8 cellular contexts compared by ENCODE assay signal in the genomic region with DNA sequence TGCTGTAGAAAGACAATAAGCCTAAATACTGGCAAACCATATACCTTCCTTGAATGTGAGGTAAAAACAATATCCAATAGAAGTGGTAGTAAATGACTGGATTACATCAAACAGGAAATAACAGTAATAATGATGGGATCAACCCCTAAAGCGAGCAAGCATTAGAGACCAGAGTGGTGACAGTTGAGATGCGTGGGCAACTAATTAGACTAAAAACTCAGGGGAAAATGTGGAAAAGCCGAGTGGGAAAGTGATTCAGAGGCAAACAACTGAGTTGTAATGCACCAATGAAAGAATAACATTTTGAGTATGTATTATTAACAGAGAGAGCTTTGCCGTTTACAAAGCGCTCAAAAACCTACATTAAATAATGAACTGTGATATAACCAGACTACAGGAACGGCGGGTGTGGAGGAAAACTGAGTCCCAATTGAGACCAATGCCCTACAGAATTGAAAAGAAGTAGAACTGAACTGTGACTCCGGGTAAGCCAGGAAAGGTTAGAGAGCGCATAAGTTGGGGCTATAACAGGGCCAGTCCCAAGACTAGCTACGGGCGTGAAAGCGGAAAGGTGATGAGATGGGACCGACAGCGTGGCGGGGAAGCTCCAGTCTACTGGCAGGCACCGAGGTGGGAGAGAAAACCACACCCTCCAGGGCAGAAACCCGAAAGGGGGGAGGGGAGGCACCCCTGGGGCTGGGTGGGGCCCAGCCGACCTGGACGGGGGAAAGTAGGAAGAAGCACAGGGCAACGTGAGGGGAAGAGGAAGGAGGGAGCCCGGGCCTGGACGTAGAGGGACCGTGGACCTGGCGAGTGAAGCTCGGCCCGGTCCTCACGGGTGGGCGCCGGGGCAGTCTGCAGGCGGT. TPM values are rescaled to one million over a fixed set of nuclear protein-coding genes. Genes with fewer than 3 reads are reported as not detected.
DNase-seq lines count a peak whose midpoint lies in the region; ATAC-seq, FAIRE-seq and TF ChIP-seq lines count a peak whose summit lies in the region.

No MANE protein-coding gene starts in this region.

- no peaks in the 10 kb centered on the region for H3K79me1 ChIP-seq in mesendoderm (ENCODE audit: low read length)

- no peaks in the 10 kb centered on the region for H3K36me3 ChIP-seq in mesendoderm (ENCODE audit: control insufficient read depth, insufficient read depth, low read length)

- H3K4ac ChIP-seq in mesendoderm (ENCODE audit: low read depth, low read length), result peak overlapping the region; percentile 95

- no peak overlapping the region for H2BK5ac ChIP-seq in mesendoderm (ENCODE audit: low read length)

- ATAC-seq in HG02571 (IDR thresholded peaks at IDR 0.05; ENCODE audit: unreplicated experiment), result peak; percentile 30

- no peak overlapping the region for H4K5ac ChIP-seq in mesendoderm (ENCODE audit: low read length)

- H2BK120ac ChIP-seq in mesendoderm (ENCODE audit: low read depth, low read length), result no peak overlapping the region

- peak overlapping the region; percentile 25 for H2AK5ac ChIP-seq in mesendoderm (ENCODE audit: low read length)

- FAIRE-seq in GM12892 (lab: Jason Lieb, UNC), result peak; percentile 21

- H3K9ac ChIP-seq in mesendoderm (ENCODE audit: low read length), result peak overlapping the region; percentile 95

- H3K79me2 ChIP-seq in mesendoderm (ENCODE audit: control insufficient read depth, insufficient read depth, low read length), result peaks cover 48% of the 10 kb centered on the region

- no peaks in the 10 kb centered on the region for H3K27me3 ChIP-seq in mesendoderm (ENCODE audit: insufficient read depth, low read length, poor library complexity)

- no peak for TF ChIP-seq POLR2A in GM12892 (IDR thresholded peaks at IDR 0.05; ENCODE audit: low read depth, low read length)

- H3K27ac ChIP-seq in coronary artery, result peak overlapping the region; percentile 82 to 92
- peak overlapping the region; percentile 74 for H3K27ac ChIP-seq in mesendoderm (ENCODE audit: low read depth, low read length)

- no CpG with 5 or more reads among the region's 30 CpGs for WGBS in mesendoderm (ENCODE audit: extremely low coverage, insufficient coverage, low lambda C conversion rate)

- H3K4me2 ChIP-seq in mesendoderm (ENCODE audit: low read length), result peak overlapping the region; percentile 82

- H4K8ac ChIP-seq in mesendoderm (ENCODE audit: low read depth, low read length), result no peak overlapping the region

- peak; percentile 50 for DNase-seq in GM12892 (ENCODE audit: insufficient read length)
- peak; percentile 16 for DNase-seq in NCI-H1105 (lab: John Stamatoyannopoulos, UW)
- peak; percentile 36 for DNase-seq in activated CD4-positive, alpha-beta T cell treated with anti-CD3 and anti-CD28 coated beads for 1 hour
- peak; percentile 74 for DNase-seq in coronary artery (ENCODE audit: low spot score)
- DNase-seq in mesendoderm, result peak; percentile 62
- DNase-seq in stimulated activated CD8-positive, alpha-beta memory T cell treated with anti-CD3 and anti-CD28 coated beads, Interleukin-15, amount 100 ng/mL, for 4 hours (ENCODE audit: low read depth in 2 of 2), result peak; percentile 16 to 30
- no peak for DNase-seq in DMS153 treated with DMSO at 0.1 percent for 48 hours (lab: John Stamatoyannopoulos, UW; ENCODE audit: unreplicated experiment)

- H3K4me1 ChIP-seq in mesendoderm (ENCODE audit: control insufficient read depth, low read depth, low read length), result peaks cover 4% of the 10 kb centered on the region

- peak overlapping the region; percentile 33 for H3K18ac ChIP-seq in mesendoderm (ENCODE audit: low read length)

- H3K56ac ChIP-seq in mesendoderm (ENCODE audit: low read length), result peak overlapping the region; percentile 98

- H3K4me3 ChIP-seq in coronary artery, result peak overlapping the region; percentile 85
- H3K4me3 ChIP-seq in mesendoderm (ENCODE audit: low read length), result peak overlapping the region; percentile 85

- no peak for TF ChIP-seq CTCF in coronary artery (IDR thresholded peaks at IDR 0.05)

- no peak overlapping the region for H2BK15ac ChIP-seq in mesendoderm (replicated peaks; ENCODE audit: low read depth)

- peak overlapping the region; percentile 81 for H3K23ac ChIP-seq in mesendoderm (ENCODE audit: low read length)

RNA-seq across cellular contexts. Expression of a gene that starts 0.6 kb away (rescaled TPM):
- polyA plus RNA-seq in GM12892 (2012; ENCODE audit: missing spikeins), result 18.3 TPM
- polyA plus RNA-seq in mesendoderm (2013, experiment 1 of 2), result 37.7 TPM
- polyA plus RNA-seq in mesendoderm (2013, experiment 2 of 2), result 38.9 TPM
